Comparison of ENCODE assay signal across 1 cellular context in the genomic region with DNA sequence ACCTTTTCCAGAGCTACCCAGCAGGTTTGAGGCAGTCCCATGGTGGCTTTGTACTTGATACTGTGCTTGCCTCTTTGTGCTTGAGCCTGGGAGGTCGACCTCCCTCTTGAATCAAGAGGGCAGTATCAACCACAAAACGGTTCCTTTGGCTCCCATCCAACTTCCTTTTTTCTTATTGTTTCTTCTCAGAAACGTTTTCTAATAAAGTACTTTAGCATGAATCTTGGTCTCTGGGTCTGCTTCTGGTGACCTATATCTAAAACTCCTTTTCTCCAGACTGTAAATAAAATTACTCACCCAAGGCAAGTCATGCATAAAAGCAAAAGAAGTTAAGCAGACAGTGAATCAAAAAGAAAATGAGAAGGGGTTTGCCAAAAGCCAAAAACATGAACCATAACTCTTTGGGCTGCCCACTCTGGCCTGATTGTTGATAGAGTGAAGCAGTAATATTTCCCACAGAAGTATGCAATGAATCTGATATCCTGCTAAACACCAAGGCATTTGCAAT.
TF ChIP-seq lines count a peak whose summit lies in the region.

No MANE protein-coding gene starts in this region.

TF ChIP-seq in A549, 52 proteins besides CTCF, POLR2A, EP300 and RAD21 (continued from another document):
- no peak for TF ChIP-seq E2F6 (IDR thresholded peaks at IDR 0.05; ENCODE audit: borderline replicate concordance, low read depth)
- no peak for TF ChIP-seq RNF2 (IDR thresholded peaks at IDR 0.05; ENCODE audit: borderline replicate concordance, low read depth)
- 0 out of 2 replicates have a peak, but pooled peaks have one; percentile 17 for TF ChIP-seq FOSL2 (IDR thresholded peaks at IDR 0.05)
- no peak; the same call in 1 of the 2 replicates for TF ChIP-seq FOSL2 (CRISPR knock-in tag; IDR thresholded peaks at IDR 0.05)
- no peak for TF ChIP-seq CBX8 (IDR thresholded peaks at IDR 0.05)
- no peak for TF ChIP-seq TP53 (CRISPR knock-in tag; IDR thresholded peaks at IDR 0.05)
- TF ChIP-seq ESRRA (IDR thresholded peaks at IDR 0.05; ENCODE audit: borderline replicate concordance, low read length): no peak
